In the genomic region with DNA sequence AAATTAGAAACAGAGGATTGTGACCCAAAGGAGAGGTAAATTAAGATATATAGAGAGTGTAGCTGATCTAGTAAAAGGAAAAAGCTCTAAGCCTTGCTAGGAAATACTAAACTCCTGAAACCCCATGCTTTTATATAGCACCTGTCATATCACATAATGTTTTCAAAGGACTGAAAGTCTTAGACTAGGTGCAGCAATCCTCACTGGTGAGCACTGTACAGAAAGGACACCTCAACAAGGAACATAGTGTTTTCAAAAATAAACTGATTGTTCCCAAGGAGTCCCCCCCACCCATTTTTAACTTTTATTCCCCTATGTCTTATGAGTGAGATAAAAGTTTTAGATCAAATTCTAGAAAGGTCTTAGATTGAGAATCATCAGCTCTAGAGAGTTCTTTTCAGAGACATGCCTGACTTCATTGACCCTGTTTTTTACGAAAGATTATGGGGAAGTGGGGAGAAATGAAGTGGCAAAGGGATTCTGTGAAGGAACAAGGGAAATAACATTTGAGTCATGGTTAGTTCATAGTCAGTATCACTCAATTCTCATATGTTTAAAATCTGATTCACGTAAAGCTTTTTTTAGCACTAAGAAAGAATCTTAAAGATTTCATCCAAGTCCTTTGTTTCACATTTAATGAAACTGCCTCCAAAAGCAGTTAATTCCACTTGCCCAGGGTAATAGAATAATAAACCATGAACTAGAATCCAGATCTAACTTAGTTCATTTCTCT, we compare ENCODE assay signal across 12 cellular contexts.
DNase-seq lines count a peak whose midpoint lies in the region; ATAC-seq and TF ChIP-seq lines count a peak whose summit lies in the region.
"Had no signal": no experiment of that assay in that cellular context is flagged by ENCODE, and none has a peak within 500 bp of the region (broad histone marks: within the 10 kb centered on the region; RNA-seq: fewer than 3 reads in every experiment).

No MANE protein-coding gene starts in this region.

- ATAC-seq in GM21825 (IDR thresholded peaks at IDR 0.05; ENCODE audit: unreplicated experiment) = no peak
- ATAC-seq: activated CD8-positive, alpha-beta memory T cell treated with anti-CD3 and anti-CD28 coated beads, Interleukin-2, amount 10 ng/mL, durations not matched to agents 7 days and 5 days had no signal

- in situ Hi-C loops in G401 (cut with HindIII; ENCODE audit: low sequenced_read_pairs) = no loop called here

- intact Hi-C loops in ascending aorta (cut with DNase I) = loop anchor here (2.0 to 10.0 kb wide), 3 partner anchors 15 to 575 kb away; no protein-coding TSS in a partner anchor
- intact Hi-C loops in esophagus squamous epithelium (cut with DNase I) = no loop called here

- H3K4me3 Mint-ChIP-seq in HFFc6 = peak overlapping the region; percentile 78
- H3K4me3 Mint-ChIP-seq: activated CD8-positive, alpha-beta memory T cell treated with anti-CD3 and anti-CD28 coated beads, Interleukin-2, amount 10 ng/mL, durations not matched to agents 7 days and 5 days; activated naive CD8-positive, alpha-beta T cell treated with anti-CD3 and anti-CD28 coated beads, Interleukin-2, amount 50 U/mL, for 24 hours had no signal

- H3K9me3 ChIP-seq in ascending aorta = peaks cover 0 to 4% of the 10 kb centered on the region in 2 donors
- no peaks in the 10 kb centered on the region for H3K9me3 ChIP-seq in SJCRH30 (replicated peaks)
- H3K9me3 ChIP-seq in esophagus squamous epithelium = no peaks in the 10 kb centered on the region

- H3K27me3 ChIP-seq in ascending aorta (no peaks in the 10 kb centered on the region), SJCRH30 (no peaks in the 10 kb centered on the region), esophagus squamous epithelium (no peaks in the 10 kb centered on the region)

- CTCF ChIA-PET in AG04449 (lab: Yijun Ruan, JAX) = interaction anchor here (1.3 kb wide), 1 partner anchor 127 kb away, joined by 3 read pairs; no protein-coding TSS in a partner anchor

- H3K4me1 Mint-ChIP-seq in HFFc6 (ENCODE audit: low read depth) = peaks cover 80% of the 10 kb centered on the region

- no peak for TF ChIP-seq CTCF in AG04449 (IDR thresholded peaks at IDR 0.05; ENCODE audit: insufficient read depth, low read length, missing control alignments)
- TF ChIP-seq CTCF in HFFc6 (IDR thresholded peaks at IDR 0.05) = no peak
- no peak for TF ChIP-seq CTCF in ascending aorta (IDR thresholded peaks at IDR 0.05)
- TF ChIP-seq CTCF in esophagus squamous epithelium (IDR thresholded peaks at IDR 0.05) = no peak

- 37 to 56% methylated on average over 2 of the region's 2 CpGs for WGBS in esophagus squamous epithelium, 2 donors

- H3K36me3 Mint-ChIP-seq in HFFc6 (ENCODE audit: low read depth) = peaks cover 68% of the 10 kb centered on the region
- H3K36me3 Mint-ChIP-seq: activated CD8-positive, alpha-beta memory T cell treated with anti-CD3 and anti-CD28 coated beads, Interleukin-2, amount 10 ng/mL, durations not matched to agents 7 days and 5 days had no signal

- peak overlapping the region; percentile 96 for H3K27ac Mint-ChIP-seq in HFFc6
- H3K27ac Mint-ChIP-seq: activated CD8-positive, alpha-beta memory T cell treated with anti-CD3 and anti-CD28 coated beads, Interleukin-2, amount 10 ng/mL, durations not matched to agents 7 days and 5 days had no signal

- POLR2A ChIA-PET in AG04449 (lab: Yijun Ruan, JAX) = no interaction called here

- TF ChIP-seq POLR2A in esophagus squamous epithelium (IDR thresholded peaks at IDR 0.05) = no peak

- peaks cover 3% of the 10 kb centered on the region for H3K27me3 Mint-ChIP-seq in HFFc6 (ENCODE audit: insufficient read depth)
- H3K27me3 Mint-ChIP-seq: activated CD8-positive, alpha-beta memory T cell treated with anti-CD3 and anti-CD28 coated beads, Interleukin-2, amount 10 ng/mL, durations not matched to agents 7 days and 5 days; activated naive CD8-positive, alpha-beta T cell treated with anti-CD3 and anti-CD28 coated beads, Interleukin-2, amount 50 U/mL, for 24 hours had no signal

- H3K27ac ChIP-seq in ascending aorta (peak overlapping the region; percentile 20 to 35), SJCRH30 (no peak overlapping the region), esophagus squamous epithelium (no peak overlapping the region)
- H3K27ac ChIP-seq: C4-2B had no signal

- peak; percentile 41 for DNase-seq in AG04449 (ENCODE audit: low read depth, low spot score)
- DNase-seq in HFFc6 = peak; percentile 56
- no peak for DNase-seq in ascending aorta (ENCODE audit: low spot score in 2 of 2)
- peak; percentile 12 for DNase-seq in glomerular visceral epithelial cell (ENCODE audit: extremely low spot score)
- DNase-seq in SJCRH30 = no peak
- no peak for DNase-seq in G401 (ENCODE audit: low spot score)
- no peak for DNase-seq in esophagus squamous epithelium (lab: John Stamatoyannopoulos, UW)
- DNase-seq: activated CD8-positive, alpha-beta memory T cell treated with anti-CD3 and anti-CD28 coated beads, Interleukin-2, amount 10 ng/mL, durations not matched to agents 7 days and 5 days; activated naive CD8-positive, alpha-beta T cell treated with anti-CD3 and anti-CD28 coated beads, Interleukin-2, amount 50 U/mL, for 24 hours; NCI-H1930 had no signal

- H3K4me1 ChIP-seq in ascending aorta (peaks cover 0 to 9% of the 10 kb centered on the region in 2 donors), SJCRH30 (peaks cover 21% of the 10 kb centered on the region), esophagus squamous epithelium (peaks cover 0 to 24% (median 0%) of the 10 kb centered on the region in 3 donors)

- H3K36me3 ChIP-seq in ascending aorta (no peaks in the 10 kb centered on the region), SJCRH30 (0 out of 2 replicates have a peak, but pooled peaks cover 2% of the 10 kb centered on the region), esophagus squamous epithelium (no peaks in the 10 kb centered on the region)

- H3K4me3 ChIP-seq in AG04449 (ENCODE audit: low read depth, low read length) (no peak overlapping the region), ascending aorta (no peak overlapping the region), SJCRH30 (no peak overlapping the region), esophagus squamous epithelium (no peak overlapping the region)

- peaks cover 13% of the 10 kb centered on the region; the same call in 1 of the 2 replicates for H3K9me3 Mint-ChIP-seq in HFFc6

Comparison
In these comparisons a context has a peak if more than half of its experiments do, and no peak if none do; other contexts are left out.
1. DNase-seq: peak in AG04449 (single experiment), HFFc6 (single experiment) and glomerular visceral epithelial cell (single experiment); none in ascending aorta (0 of 2), SJCRH30 (0 of 2), G401 (single experiment) and esophagus squamous epithelium (single experiment).
2. H3K27ac ChIP-seq: peak in ascending aorta (2 of 2); none in SJCRH30 (single experiment) and esophagus squamous epithelium (0 of 4).